In genomic region chr17:51128089-51128488, GRCh38 we compare ENCODE assay signal across 15 cellular contexts. TPM values are rescaled to one million over a fixed set of nuclear protein-coding genes. Genes with fewer than 3 reads are reported as not detected.
DNase-seq lines count a peak whose midpoint lies in the region; ATAC-seq and TF ChIP-seq lines count a peak whose summit lies in the region.
"Had no signal": no experiment of that assay in that cellular context is flagged by ENCODE, and none has a peak within 500 bp of the region (broad histone marks: within the 10 kb centered on the region; RNA-seq: fewer than 3 reads in every experiment).

No MANE protein-coding gene starts in this region.

- no peaks in the 10 kb centered on the region for H3K36me3 Mint-ChIP-seq in MCF 10A (ENCODE audit: insufficient read depth, unreplicated experiment)
- no peaks in the 10 kb centered on the region for H3K36me3 Mint-ChIP-seq in activated naive CD8-positive, alpha-beta T cell treated with anti-CD3 and anti-CD28 coated beads, Interleukin-2, amount 50 U/mL, for 24 hours (ENCODE audit: low read depth)
- H3K36me3 Mint-ChIP-seq in stimulated activated effector memory CD8-positive, alpha-beta T cell treated with anti-CD3 and anti-CD28 coated beads, Interleukin-12 subunit alpha, Interleukin-12 subunit beta, amount 100 ng/mL, for 72 hours = no peaks in the 10 kb centered on the region
- H3K36me3 Mint-ChIP-seq: T-cell had no signal

- no peak overlapping the region for H3K4me3 ChIP-seq in breast epithelium
- H3K4me3 ChIP-seq: HAP-1, psoas muscle, uterus had no signal

- no peaks in the 10 kb centered on the region for H3K4me1 ChIP-seq in breast epithelium
- H3K4me1 ChIP-seq: HAP-1, uterus had no signal

- POLR2A ChIA-PET in MCF 10A (lab: Yijun Ruan, JAX) = interaction anchor here (1.3 kb wide), 1 partner anchor 19 kb away, joined by 5 read pairs; no protein-coding TSS in a partner anchor

- DNase-seq in MCF 10A (ENCODE audit: unreplicated experiment) = peak; percentile 24
- no peak for DNase-seq in breast epithelium (ENCODE audit: low spot score in 2 of 2)
- peak; percentile 38 for DNase-seq in KBM-7
- DNase-seq in activated naive CD8-positive, alpha-beta T cell treated with anti-CD3 and anti-CD28 coated beads, Interleukin-2, amount 50 U/mL, for 24 hours = no peak
- no peak for DNase-seq in stimulated activated effector memory CD8-positive, alpha-beta T cell treated with anti-CD3 and anti-CD28 coated beads, Interleukin-12 subunit alpha, Interleukin-12 subunit beta, amount 100 ng/mL, for 72 hours (ENCODE audit: low spot score in 2 of 2)
- DNase-seq: DMS79, islet precursor cell, NCI-H1105 treated with DMSO at 0.1 percent for 48 hours, psoas muscle, T-cell, uterus had no signal

- TF ChIP-seq CTCF in MCF 10A (IDR thresholded peaks at IDR 0.05; ENCODE audit: unreplicated experiment) (no peak), breast epithelium (IDR thresholded peaks at IDR 0.05) (no peak)

- H3K9me3 ChIP-seq in breast epithelium = no peaks in the 10 kb centered on the region
- H3K9me3 ChIP-seq: HAP-1, psoas muscle, uterus had no signal

- no peak for TF ChIP-seq POLR2A in breast epithelium (IDR thresholded peaks at IDR 0.05)
- TF ChIP-seq POLR2A in GM18505 (IDR thresholded peaks at IDR 0.05; ENCODE audit: borderline replicate concordance, extremely low read depth, insufficient read depth, insufficient read length) = no peak

- no TSS peak for BruUV-seq in MCF 10A (replicated peaks; lab: Mats Ljungman, UMichigan)

- H3K4me1 Mint-ChIP-seq in MCF 10A (ENCODE audit: insufficient read depth, unreplicated experiment) = peaks cover 5% of the 10 kb centered on the region
- peaks cover 21% of the 10 kb centered on the region for H3K4me1 Mint-ChIP-seq in activated naive CD8-positive, alpha-beta T cell treated with anti-CD3 and anti-CD28 coated beads, Interleukin-2, amount 50 U/mL, for 24 hours
- H3K4me1 Mint-ChIP-seq in stimulated activated effector memory CD8-positive, alpha-beta T cell treated with anti-CD3 and anti-CD28 coated beads, Interleukin-12 subunit alpha, Interleukin-12 subunit beta, amount 100 ng/mL, for 72 hours = peaks cover 8% of the 10 kb centered on the region
- H3K4me1 Mint-ChIP-seq: T-cell had no signal

- no peak overlapping the region for H3K27ac Mint-ChIP-seq in MCF 10A (ENCODE audit: low read depth, unreplicated experiment)
- peak overlapping the region; percentile 7 for H3K27ac Mint-ChIP-seq in activated naive CD8-positive, alpha-beta T cell treated with anti-CD3 and anti-CD28 coated beads, Interleukin-2, amount 50 U/mL, for 24 hours
- no peak overlapping the region for H3K27ac Mint-ChIP-seq in stimulated activated effector memory CD8-positive, alpha-beta T cell treated with anti-CD3 and anti-CD28 coated beads, Interleukin-12 subunit alpha, Interleukin-12 subunit beta, amount 100 ng/mL, for 72 hours
- H3K27ac Mint-ChIP-seq: T-cell had no signal

- H3K27ac ChIP-seq in breast epithelium = no peak overlapping the region
- H3K27ac ChIP-seq: psoas muscle, uterus had no signal

- H3K4me3 Mint-ChIP-seq in MCF 10A (ENCODE audit: unreplicated experiment) = no peak overlapping the region
- no peak overlapping the region for H3K4me3 Mint-ChIP-seq in activated naive CD8-positive, alpha-beta T cell treated with anti-CD3 and anti-CD28 coated beads, Interleukin-2, amount 50 U/mL, for 24 hours
- H3K4me3 Mint-ChIP-seq in stimulated activated effector memory CD8-positive, alpha-beta T cell treated with anti-CD3 and anti-CD28 coated beads, Interleukin-12 subunit alpha, Interleukin-12 subunit beta, amount 100 ng/mL, for 72 hours = no peak overlapping the region
- H3K4me3 Mint-ChIP-seq: T-cell had no signal

- no peaks in the 10 kb centered on the region for H3K27me3 ChIP-seq in breast epithelium
- H3K27me3 ChIP-seq: uterus had no signal

- intact Hi-C loops in MCF 10A (cut with micrococcal nuclease) (no loop called here), breast epithelium (cut with DNase I; ENCODE audit: low total_unique reads) (no loop called here)

- in situ Hi-C loops in KBM-7 (cut with MboI; ENCODE audit: low pct_unique_long_range_greater_than_20kb, low sequenced_read_pairs) = no loop called here

- CTCF ChIA-PET in MCF 10A (lab: Yijun Ruan, JAX) = no interaction called here

- no peaks in the 10 kb centered on the region for H3K27me3 Mint-ChIP-seq in MCF 10A (ENCODE audit: insufficient read depth, unreplicated experiment)
- H3K27me3 Mint-ChIP-seq in activated naive CD8-positive, alpha-beta T cell treated with anti-CD3 and anti-CD28 coated beads, Interleukin-2, amount 50 U/mL, for 24 hours = no peaks in the 10 kb centered on the region

- ATAC-seq in activated naive CD8-positive, alpha-beta T cell treated with anti-CD3 and anti-CD28 coated beads, Interleukin-2, amount 50 U/mL, for 24 hours = peak; percentile 48
- peak; percentile 43 for ATAC-seq in stimulated activated effector memory CD8-positive, alpha-beta T cell treated with anti-CD3 and anti-CD28 coated beads, Interleukin-12 subunit alpha, Interleukin-12 subunit beta, amount 100 ng/mL, for 72 hours
- ATAC-seq in HG03039 (IDR thresholded peaks at IDR 0.05; ENCODE audit: unreplicated experiment) (no peak), GM18867 (IDR thresholded peaks at IDR 0.05; ENCODE audit: unreplicated experiment) (no peak), GM18505 (IDR thresholded peaks at IDR 0.05; ENCODE audit: unreplicated experiment) (no peak)
- ATAC-seq: psoas muscle, T-cell had no signal

- no peaks in the 10 kb centered on the region for H3K36me3 ChIP-seq in breast epithelium
- H3K36me3 ChIP-seq: HAP-1, uterus had no signal

- H3K9me3 Mint-ChIP-seq in MCF 10A (ENCODE audit: unreplicated experiment) = no peaks in the 10 kb centered on the region
- H3K9me3 Mint-ChIP-seq in activated naive CD8-positive, alpha-beta T cell treated with anti-CD3 and anti-CD28 coated beads, Interleukin-2, amount 50 U/mL, for 24 hours = no peaks in the 10 kb centered on the region
- no peaks in the 10 kb centered on the region for H3K9me3 Mint-ChIP-seq in stimulated activated effector memory CD8-positive, alpha-beta T cell treated with anti-CD3 and anti-CD28 coated beads, Interleukin-12 subunit alpha, Interleukin-12 subunit beta, amount 100 ng/mL, for 72 hours
- H3K9me3 Mint-ChIP-seq: T-cell had no signal

RNA-seq across cellular contexts. Expression of gene SPAG9, which starts 7.4 kb away (rescaled TPM):
- total RNA-seq in MCF 10A (2022) (78.5 and 93.9 TPM in 2 replicates), breast epithelium (100 to 1,000 TPM; 112 to 178 (median 128) TPM)

RNA-seq across cellular contexts. Expression of gene NME1, which starts 25.3 kb away (rescaled TPM):
- total RNA-seq in MCF 10A (2022) (268 and 324 TPM in 2 replicates), breast epithelium (10 to 100 TPM; 28.3 to 76.0 (median 28.4) TPM)

RNA-seq across cellular contexts. Expression of gene NME2, which starts 38.1 kb away (rescaled TPM):
- total RNA-seq in MCF 10A (2022) (1,004 and 1,033 TPM in 2 replicates), breast epithelium (100 to 1,000 TPM; 394 to 566 (median 465) TPM)

Comparison
In these comparisons a context has a peak if more than half of its experiments do, and no peak if none do; other contexts are left out.
1. DNase-seq: peak in MCF 10A (single experiment) and KBM-7 (single experiment); none in breast epithelium (0 of 2), activated naive CD8-positive, alpha-beta T cell treated with anti-CD3 and anti-CD28 coated beads, Interleukin-2, amount 50 U/mL, for 24 hours (single experiment) and stimulated activated effector memory CD8-positive, alpha-beta T cell treated with anti-CD3 and anti-CD28 coated beads, Interleukin-12 subunit alpha, Interleukin-12 subunit beta, amount 100 ng/mL, for 72 hours (0 of 2).
2. ATAC-seq: peak in activated naive CD8-positive, alpha-beta T cell treated with anti-CD3 and anti-CD28 coated beads, Interleukin-2, amount 50 U/mL, for 24 hours (single experiment) and stimulated activated effector memory CD8-positive, alpha-beta T cell treated with anti-CD3 and anti-CD28 coated beads, Interleukin-12 subunit alpha, Interleukin-12 subunit beta, amount 100 ng/mL, for 72 hours (single experiment); none in HG03039 (single experiment), GM18867 (single experiment) and GM18505 (single experiment).